In the genomic region with DNA sequence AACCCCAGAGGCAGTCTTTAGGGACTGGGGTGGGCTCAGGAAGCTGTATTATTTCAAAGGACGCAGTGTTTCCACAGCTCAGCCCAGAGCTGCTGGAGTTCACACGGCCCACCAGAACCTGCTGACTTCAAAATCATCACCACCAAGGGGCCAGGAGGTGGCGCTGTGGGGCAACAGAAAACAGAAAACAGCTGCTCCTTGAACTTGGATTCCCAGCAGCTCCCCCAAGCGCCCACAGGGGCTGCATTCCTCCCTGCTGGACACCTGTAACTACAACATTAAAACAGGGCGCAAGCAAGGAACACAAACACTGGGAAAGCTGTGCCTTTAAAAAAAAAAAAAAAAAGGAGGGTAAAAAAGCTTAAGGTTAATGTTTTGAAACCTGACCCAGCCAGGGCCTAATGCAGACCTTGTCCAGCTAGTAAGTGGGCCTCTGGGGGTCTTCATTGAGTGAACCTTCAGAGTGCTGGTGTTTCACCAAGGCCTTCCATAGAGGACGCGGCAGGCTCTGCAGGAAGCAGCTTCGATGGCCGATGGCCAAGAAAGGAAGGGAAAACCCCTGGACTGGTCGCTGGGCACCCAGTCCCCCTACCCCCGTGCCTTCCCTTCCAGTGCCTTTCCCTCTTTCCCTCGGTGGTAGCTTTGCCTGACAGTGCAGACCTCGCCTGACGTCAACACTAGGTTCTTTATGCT, we compare ENCODE assay signal across 1 cellular context.
TF ChIP-seq lines count a peak whose summit lies in the region.

No MANE protein-coding gene starts in this region.

TF ChIP-seq in H1, 55 proteins besides CTCF, POLR2A, EP300 and RAD21:
- TF ChIP-seq SP2 (IDR thresholded peaks at IDR 0.05; ENCODE audit: low read length) (no peak), CBX5 (IDR thresholded peaks at IDR 0.05; ENCODE audit: low read depth, low read length) (no peak), NANOG (IDR thresholded peaks at IDR 0.05; ENCODE audit: insufficient read depth, low read depth, low read length, poor library complexity, severe bottlenecking) (no peak), TAF1 (IDR thresholded peaks at IDR 0.05; ENCODE audit: low read depth, low read length) (no peak), POLR2AphosphoS5 (IDR thresholded peaks at IDR 0.05; ENCODE audit: low read depth, low read length) (no peak), CREB1 (IDR thresholded peaks at IDR 0.05) (no peak), YY1 (IDR thresholded peaks at IDR 0.05; ENCODE audit: low read depth, low read length) (peak; percentile 37; the same call in 1 of the 2 replicates), EGR1 (IDR thresholded peaks at IDR 0.05; ENCODE audit: borderline replicate concordance, low read depth, low read length) (0 out of 2 replicates have a peak, but pooled peaks have one; percentile 44), KDM4A (IDR thresholded peaks at IDR 0.05; ENCODE audit: low read depth, low read length, severe bottlenecking) (no peak), SAP30 (IDR thresholded peaks at IDR 0.05; ENCODE audit: insufficient read depth, insufficient replicate concordance, low read length) (no peak), BACH1 (IDR thresholded peaks at IDR 0.05; ENCODE audit: low read length) (no peak), ZNF274 (IDR thresholded peaks at IDR 0.05; ENCODE audit: borderline replicate concordance, extremely low read depth, low read length) (no peak), HDAC2 (IDR thresholded peaks at IDR 0.05; ENCODE audit: borderline replicate concordance in 1 of 2, low read depth in 2 of 2, low read length in 2 of 2) (no peak), TCF12 (IDR thresholded peaks at IDR 0.05; ENCODE audit: low read depth, low read length) (peak; percentile 90; the same call in 1 of the 2 replicates), SIN3A (conservative IDR thresholded peaks at IDR 0.05 in 1 of 2, IDR thresholded peaks at IDR 0.05 in 1 of 2; ENCODE audit: low read depth in 1 of 2, low read length in 2 of 2) (peak in 1 of 2 experiments; percentile 76; a peak in 2 of 4 replicates), CEBPB (IDR thresholded peaks at IDR 0.05; ENCODE audit: low read depth, low read length) (no peak), ASH2L (IDR thresholded peaks at IDR 0.05; ENCODE audit: low read length) (no peak), SIX5 (IDR thresholded peaks at IDR 0.05; ENCODE audit: low read depth, low read length) (no peak), SP4 (IDR thresholded peaks at IDR 0.05; ENCODE audit: low read length) (no peak), FOSL1 (IDR thresholded peaks at IDR 0.05; ENCODE audit: insufficient read depth, low read depth, low read length) (no peak), RXRA (IDR thresholded peaks at IDR 0.05; ENCODE audit: insufficient read depth, low read depth, low read length) (no peak), JUND (IDR thresholded peaks at IDR 0.05; ENCODE audit: low read length) (0 out of 2 replicates have a peak, but pooled peaks have one; percentile 36), KDM1A (IDR thresholded peaks at IDR 0.05; ENCODE audit: borderline replicate concordance, low read length) (no peak), USF2 (IDR thresholded peaks at IDR 0.05; ENCODE audit: low read length) (no peak), GABPA (IDR thresholded peaks at IDR 0.05; ENCODE audit: borderline replicate concordance, insufficient read depth, low read length) (peak; percentile 62; the same call in 1 of the 2 replicates), TAF7 (optimal IDR thresholded peaks at IDR 0.05; ENCODE audit: borderline replicate concordance, low read depth, low read length) (peak; percentile 53), RFX5 (IDR thresholded peaks at IDR 0.05; ENCODE audit: borderline replicate concordance, low read depth, low read length) (no peak), KDM5A (IDR thresholded peaks at IDR 0.05; ENCODE audit: low read length) (no peak), GTF2F1 (IDR thresholded peaks at IDR 0.05; ENCODE audit: borderline replicate concordance, low read depth, low read length) (no peak), RBBP5 (IDR thresholded peaks at IDR 0.05; ENCODE audit: borderline replicate concordance, low read depth, low read length) (no peak), JUN (IDR thresholded peaks at IDR 0.05; ENCODE audit: low read depth, low read length) (no peak), TEAD4 (IDR thresholded peaks at IDR 0.05; ENCODE audit: low read depth, low read length) (peak; percentile 82)
- TF ChIP-seq, protein P1, sequence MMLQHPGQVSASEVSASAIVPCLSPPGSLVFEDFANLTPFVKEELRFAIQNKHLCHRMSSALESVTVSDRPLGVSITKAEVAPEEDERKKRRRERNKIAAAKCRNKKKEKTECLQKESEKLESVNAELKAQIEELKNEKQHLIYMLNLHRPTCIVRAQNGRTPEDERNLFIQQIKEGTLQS (IDR thresholded peaks at IDR 0.05; ENCODE audit: insufficient read depth, low read depth, low read length): peak; percentile 47; the same call in 1 of the 2 replicates
- TF ChIP-seq, protein P2, sequence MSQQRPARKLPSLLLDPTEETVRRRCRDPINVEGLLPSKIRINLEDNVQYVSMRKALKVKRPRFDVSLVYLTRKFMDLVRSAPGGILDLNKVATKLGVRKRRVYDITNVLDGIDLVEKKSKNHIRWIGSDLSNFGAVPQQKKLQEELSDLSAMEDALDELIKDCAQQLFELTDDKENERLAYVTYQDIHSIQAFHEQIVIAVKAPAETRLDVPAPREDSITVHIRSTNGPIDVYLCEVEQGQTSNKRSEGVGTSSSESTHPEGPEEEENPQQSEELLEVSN (IDR thresholded peaks at IDR 0.05): no peak
- TF ChIP-seq, protein P3, sequence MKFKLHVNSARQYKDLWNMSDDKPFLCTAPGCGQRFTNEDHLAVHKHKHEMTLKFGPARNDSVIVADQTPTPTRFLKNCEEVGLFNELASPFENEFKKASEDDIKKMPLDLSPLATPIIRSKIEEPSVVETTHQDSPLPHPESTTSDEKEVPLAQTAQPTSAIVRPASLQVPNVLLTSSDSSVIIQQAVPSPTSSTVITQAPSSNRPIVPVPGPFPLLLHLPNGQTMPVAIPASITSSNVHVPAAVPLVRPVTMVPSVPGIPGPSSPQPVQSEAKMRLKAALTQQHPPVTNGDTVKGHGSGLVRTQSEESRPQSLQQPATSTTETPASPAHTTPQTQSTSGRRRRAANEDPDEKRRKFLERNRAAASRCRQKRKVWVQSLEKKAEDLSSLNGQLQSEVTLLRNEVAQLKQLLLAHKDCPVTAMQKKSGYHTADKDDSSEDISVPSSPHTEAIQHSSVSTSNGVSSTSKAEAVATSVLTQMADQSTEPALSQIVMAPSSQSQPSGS (IDR thresholded peaks at IDR 0.05; ENCODE audit: low read length): no peak
- TF ChIP-seq, protein P4, sequence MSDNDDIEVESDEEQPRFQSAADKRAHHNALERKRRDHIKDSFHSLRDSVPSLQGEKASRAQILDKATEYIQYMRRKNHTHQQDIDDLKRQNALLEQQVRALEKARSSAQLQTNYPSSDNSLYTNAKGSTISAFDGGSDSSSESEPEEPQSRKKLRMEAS (IDR thresholded peaks at IDR 0.05): no peak
TF ChIP-seq in H1: peak in this region for 9.
